21 cellular contexts compared by ENCODE assay signal in the genomic region with DNA sequence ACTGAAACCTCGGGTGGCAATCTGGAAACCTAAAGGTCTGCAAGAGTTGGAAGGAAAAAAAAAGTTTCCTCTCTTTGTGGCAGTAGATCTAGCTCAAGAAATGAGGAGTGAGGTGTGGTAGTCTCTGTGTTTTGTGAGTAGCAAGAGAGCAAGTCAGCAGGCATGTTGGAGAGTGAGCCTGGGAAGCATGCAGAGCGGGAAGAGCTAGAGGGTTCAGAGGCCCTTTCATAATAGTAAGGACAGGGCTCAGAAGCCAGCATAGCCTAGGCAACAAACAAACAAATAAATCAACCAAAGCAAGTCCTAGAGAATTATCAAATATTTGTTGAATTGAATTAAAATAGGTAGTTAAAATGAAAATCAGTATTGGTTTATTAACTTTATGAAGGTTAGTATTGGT.
A peak's percentile ranks its signal among the peaks of the same experiment; 100 is the strongest.
DNase-seq lines count a peak whose midpoint lies in the region; ATAC-seq and TF ChIP-seq lines count a peak whose summit lies in the region.
"Had no signal": no experiment of that assay in that cellular context is flagged by ENCODE, and none has a peak within 500 bp of the region (broad histone marks: within the 10 kb centered on the region; RNA-seq: fewer than 3 reads in every experiment).

No MANE protein-coding gene starts in this region.

- H3K4me1 ChIP-seq in NT2/D1 (ENCODE audit: insufficient read depth, insufficient read length): no peaks in the 10 kb centered on the region
- peaks cover 0 to 3% of the 10 kb centered on the region in 2 donors for H3K4me1 ChIP-seq in neuronal stem cell (ENCODE audit: control insufficient read depth in 2 of 2, insufficient read depth in 1 of 2, low read depth in 1 of 2, low read length in 2 of 2)
- H3K4me1 ChIP-seq in MM.1S (ENCODE audit: low read length): no peaks in the 10 kb centered on the region
- H3K4me1 ChIP-seq in tibial artery: no peaks in the 10 kb centered on the region

- H2AK5ac ChIP-seq in neuronal stem cell (ENCODE audit: low read depth, low read length): no peak overlapping the region

- H3K27ac ChIP-seq in neuronal stem cell (replicated peaks; ENCODE audit: low read length): no peak overlapping the region
- no peak overlapping the region for H3K27ac ChIP-seq in MM.1S (ENCODE audit: low read length)
- no peak overlapping the region for H3K27ac ChIP-seq in tibial artery
- H3K27ac ChIP-seq: 22Rv1 had no signal

- WGBS in neuronal stem cell (ENCODE audit: extremely low coverage in 2 of 2, insufficient read length in 2 of 2, insufficient replicate concordance in 1 of 2), 2 donors: no CpG with 5 or more reads among the region's 2 CpGs

- H3K14ac ChIP-seq in neuronal stem cell (ENCODE audit: low read length): no peak overlapping the region

- H4K91ac ChIP-seq in neuronal stem cell (ENCODE audit: low read depth, low read length, poor library complexity): no peak overlapping the region

- H3F3A ChIP-seq in MM.1S (ENCODE audit: insufficient read depth, low read length): no peaks in the 10 kb centered on the region

- H4K20me1 ChIP-seq in MM.1S (ENCODE audit: insufficient read depth, low read length): no peaks in the 10 kb centered on the region

- ATAC-seq in left ventricle myocardium superior (peak; percentile 88), HG03159 (IDR thresholded peaks at IDR 0.05; ENCODE audit: unreplicated experiment) (no peak)

- H2BK12ac ChIP-seq in neuronal stem cell (ENCODE audit: low read length): no peak overlapping the region

- H3K36me3 ChIP-seq in NT2/D1 (ENCODE audit: insufficient read depth, insufficient read length, low read length): no peaks in the 10 kb centered on the region
- no peaks in the 10 kb centered on the region for H3K36me3 ChIP-seq in neuronal stem cell (replicated peaks in 1 of 2; ENCODE audit: control insufficient read depth in 2 of 2, insufficient read depth in 2 of 2, low read length in 2 of 2)
- no peaks in the 10 kb centered on the region for H3K36me3 ChIP-seq in MM.1S (replicated peaks; ENCODE audit: insufficient read depth, low read length)
- H3K36me3 ChIP-seq in tibial artery: no peaks in the 10 kb centered on the region

- no peaks in the 10 kb centered on the region for H3K79me2 ChIP-seq in MM.1S (ENCODE audit: low read length)

- no peak overlapping the region for H2BK120ac ChIP-seq in neuronal stem cell (ENCODE audit: low read depth, low read length)

- H4K8ac ChIP-seq in neuronal stem cell (ENCODE audit: low read depth, low read length): no peak overlapping the region

- intact Hi-C loops in left ventricle myocardium superior (cut with micrococcal nuclease): no loop called here
- intact Hi-C loops in tibial artery (cut with DNase I; ENCODE audit: low total_unique reads): no loop called here

- H3K4me3 ChIP-seq in NT2/D1 (ENCODE audit: insufficient read length, low read depth) (no peak overlapping the region), neuronal stem cell (ENCODE audit: low read length in 2 of 2) (no peak overlapping the region), MM.1S (ENCODE audit: low read length) (no peak overlapping the region), tibial artery (no peak overlapping the region)

- no peak overlapping the region for H2BK5ac ChIP-seq in neuronal stem cell (ENCODE audit: low read length)

- no peak overlapping the region for H3K18ac ChIP-seq in neuronal stem cell (ENCODE audit: low read length)

- no peaks in the 10 kb centered on the region for H3K79me1 ChIP-seq in neuronal stem cell (ENCODE audit: low read depth, low read length)

- peak; percentile 5 for DNase-seq in DMS53 (lab: John Stamatoyannopoulos, UW)
- DNase-seq in DMS53 treated with DMSO at 0.1 percent for 48 hours (lab: John Stamatoyannopoulos, UW; ENCODE audit: unreplicated experiment): no peak
- DNase-seq in NT2/D1 (ENCODE audit: low read depth, low spot score): peak; percentile 0
- no peak for DNase-seq in left ventricle myocardium superior
- DNase-seq in neuronal stem cell (ENCODE audit: low spot score): no peak
- no peak for DNase-seq in MM.1S
- DNase-seq in tibial artery: no peak
- DNase-seq: activated CD4-positive, alpha-beta memory T cell treated with anti-CD3 and anti-CD28 coated beads, Interleukin-2, amount 10 ng/mL, durations not matched to agents 7 days and 5 days; activated naive CD8-positive, alpha-beta T cell treated with anti-CD3 and anti-CD28 coated beads, Interleukin-2, amount 10 ng/mL, durations not matched to agents 7 days and 5 days; AML-193; CD8-positive, alpha-beta memory T cell; GF-D8; Kasumi-1; NCI-H1048; NCI-H2029; NCI-H446; SIG-M5; small intestine; stimulated activated CD4-positive, alpha-beta T cell treated with anti-CD3 and anti-CD28 coated beads, Interleukin-2, amount 100 ng/mL, for 24 hours had no signal

- H2BK15ac ChIP-seq in neuronal stem cell (ENCODE audit: low read length): no peak overlapping the region

- H3K9me3 ChIP-seq in NT2/D1 (ENCODE audit: insufficient read depth, low read length) (no peaks in the 10 kb centered on the region), neuronal stem cell (replicated peaks in 1 of 2; ENCODE audit: control insufficient read depth in 2 of 2, insufficient read depth in 1 of 2, low read depth in 1 of 2, low read length in 2 of 2) (peaks cover 0 to 2% of the 10 kb centered on the region in 2 donors), MM.1S (replicated peaks; ENCODE audit: insufficient read depth, low read length) (no peaks in the 10 kb centered on the region), tibial artery (no peaks in the 10 kb centered on the region)

- H3K4ac ChIP-seq in neuronal stem cell (ENCODE audit: low read length): no peak overlapping the region

- H2AFZ ChIP-seq in neuronal stem cell (ENCODE audit: low read length): peak overlapping the region; percentile 41
- H2AFZ ChIP-seq in MM.1S (ENCODE audit: low read length): no peak overlapping the region

- TF ChIP-seq CTCF in MM.1S (IDR thresholded peaks at IDR 0.05; ENCODE audit: low read length): no peak
- TF ChIP-seq CTCF in tibial artery (IDR thresholded peaks at IDR 0.05): no peak

- H3K27me3 ChIP-seq in NT2/D1 (ENCODE audit: insufficient read depth, insufficient read length) (no peaks in the 10 kb centered on the region), neuronal stem cell (ENCODE audit: control insufficient read depth in 3 of 3, insufficient read depth in 3 of 3, low read depth in 1 of 3, low read length in 3 of 3) (no peaks in the 10 kb centered on the region), MM.1S (replicated peaks; ENCODE audit: insufficient read depth, low read length) (no peaks in the 10 kb centered on the region), tibial artery (no peaks in the 10 kb centered on the region)

- H3K9ac ChIP-seq in NT2/D1 (ENCODE audit: insufficient read length, low read depth): no peak overlapping the region
- no peak overlapping the region for H3K9ac ChIP-seq in neuronal stem cell (ENCODE audit: low read depth, low read length, poor library complexity)
- H3K9ac ChIP-seq in MM.1S (ENCODE audit: low read length): no peak overlapping the region

- no peak overlapping the region for H3K4me2 ChIP-seq in neuronal stem cell (ENCODE audit: insufficient read depth, low read length, poor library complexity, severe bottlenecking)
- H3K4me2 ChIP-seq in MM.1S (ENCODE audit: low read depth, low read length): no peak overlapping the region

- no peaks in the 10 kb centered on the region for H3K9me2 ChIP-seq in MM.1S (replicated peaks; ENCODE audit: insufficient read depth, low read length)

- no peak overlapping the region for H3K23ac ChIP-seq in neuronal stem cell (ENCODE audit: low read depth, low read length, poor library complexity)

Comparison
In these comparisons a context has a peak if more than half of its experiments do, and no peak if none do; other contexts are left out.
1. DNase-seq: peak in DMS53 (single experiment) and NT2/D1 (single experiment); none in DMS53 treated with DMSO at 0.1 percent for 48 hours (single experiment), left ventricle myocardium superior (single experiment), neuronal stem cell (single experiment), MM.1S (single experiment) and tibial artery (0 of 2).